17 cellular contexts compared by ENCODE assay signal in the genomic region with DNA sequence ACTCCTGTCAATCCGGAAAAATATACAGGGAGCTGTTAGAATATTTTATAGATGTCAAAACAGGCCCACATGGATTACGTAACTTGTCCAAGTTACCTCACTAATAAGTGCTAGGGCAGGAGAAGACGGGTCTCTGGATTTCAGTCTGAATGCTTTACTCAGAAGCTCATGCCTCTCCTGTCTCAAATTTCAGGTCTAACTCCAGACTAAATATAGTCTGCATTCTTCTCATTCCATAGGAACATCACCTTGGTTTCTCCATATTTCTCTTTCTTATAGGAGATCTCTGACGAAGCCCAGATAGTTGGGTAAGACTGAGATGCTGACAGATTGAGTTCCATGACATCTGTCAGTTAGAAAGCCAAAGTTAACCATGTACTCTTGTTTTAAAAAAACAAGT.
DNase-seq lines count a peak whose midpoint lies in the region; ATAC-seq and TF ChIP-seq lines count a peak whose summit lies in the region.
"Had no signal": no experiment of that assay in that cellular context is flagged by ENCODE, and none has a peak within 500 bp of the region (broad histone marks: within the 10 kb centered on the region; RNA-seq: fewer than 3 reads in every experiment).

No MANE protein-coding gene starts in this region.

- H3K9me3 ChIP-seq in AG04450 (ENCODE audit: control insufficient read depth, insufficient read depth, low read length): no peaks in the 10 kb centered on the region
- no peaks in the 10 kb centered on the region for H3K9me3 ChIP-seq in CD8-positive, alpha-beta T cell (ENCODE audit: low read length)
- H3K9me3 ChIP-seq: uterus had no signal

- intact Hi-C loops in CD8-positive, alpha-beta T cell (cut with DNase I, micrococcal nuclease): loop anchor here in 1 of 2 experiments (5.0 kb wide), 1 partner anchor 126 kb away; no protein-coding TSS in a partner anchor

- ATAC-seq in HG02623 (IDR thresholded peaks at IDR 0.05; ENCODE audit: unreplicated experiment): no peak
- no peak for ATAC-seq in CD8-positive, alpha-beta T cell
- ATAC-seq: Panc1 had no signal

- no peaks in the 10 kb centered on the region for H3K4me1 Mint-ChIP-seq in CD8-positive, alpha-beta T cell (ENCODE audit: low read depth)

- POLR2A ChIA-PET in AG04450 (lab: Yijun Ruan, JAX): no interaction called here
- POLR2A ChIA-PET in CD8-positive, alpha-beta T cell (lab: Charles Lee): interaction anchor here (0.7 kb wide), 1 partner anchor 64 kb away, joined by 3 read pairs; no protein-coding TSS in a partner anchor

- H3K27me3 Mint-ChIP-seq in CD8-positive, alpha-beta T cell (ENCODE audit: low read depth): no peaks in the 10 kb centered on the region

- CTCF ChIA-PET in AG04450 (lab: Charles Lee): interaction anchor here (0.6 kb wide), 1 partner anchor 121 kb away, joined by 4 read pairs; no protein-coding TSS in a partner anchor
- CTCF ChIA-PET in CD8-positive, alpha-beta T cell (lab: Charles Lee): no interaction called here

- H3K27ac ChIP-seq in AG04450 (ENCODE audit: low read depth, low read length) (no peak overlapping the region), brain microvascular endothelial cell (no peak overlapping the region)
- H3K27ac ChIP-seq in CD8-positive, alpha-beta T cell (ENCODE audit: low read depth, low read length): no peak overlapping the region
- H3K27ac ChIP-seq: KMS-11, uterus had no signal

- H3K4me3 Mint-ChIP-seq in CD8-positive, alpha-beta T cell: no peak overlapping the region
- H3K4me3 Mint-ChIP-seq: activated naive CD4-positive, alpha-beta T cell treated with anti-CD3 and anti-CD28 coated beads for 36 hours had no signal

- no peaks in the 10 kb centered on the region for H3K4me1 ChIP-seq in CD8-positive, alpha-beta T cell (ENCODE audit: insufficient read depth, low read length)
- H3K4me1 ChIP-seq: uterus had no signal

- no peaks in the 10 kb centered on the region for H3K9me3 Mint-ChIP-seq in CD8-positive, alpha-beta T cell

- peak; percentile 39 for DNase-seq in AG04450 (ENCODE audit: low read depth, low spot score)
- DNase-seq in HuH-7.5 (ENCODE audit: low spot score): peak; percentile 7
- peak; percentile 49 for DNase-seq in brain microvascular endothelial cell
- peak; percentile 72 for DNase-seq in kidney glomerular epithelial cell (lab: John Stamatoyannopoulos, UW)
- DNase-seq in CD8-positive, alpha-beta T cell: no peak
- DNase-seq in mucosa of gallbladder (ENCODE audit: low spot score): no peak
- no peak for DNase-seq in NCI-H187 treated with DMSO at 0.1 percent for 48 hours (lab: John Stamatoyannopoulos, UW)
- DNase-seq: activated CD8-positive, alpha-beta memory T cell treated with anti-CD3 and anti-CD28 coated beads for 24 hours; activated naive CD4-positive, alpha-beta T cell treated with anti-CD3 and anti-CD28 coated beads for 36 hours; dermis blood vessel endothelial cell; glutamatergic neuron; occipital lobe; T1000; uterus had no signal

- H3K27me3 ChIP-seq in AG04450 (ENCODE audit: control insufficient read depth, insufficient read depth, low read length) (no peaks in the 10 kb centered on the region), brain microvascular endothelial cell (replicated peaks) (no peaks in the 10 kb centered on the region)
- H3K27me3 ChIP-seq in CD8-positive, alpha-beta T cell (ENCODE audit: insufficient read depth, low read length): no peaks in the 10 kb centered on the region
- H3K27me3 ChIP-seq: uterus had no signal

- H3K4me3 ChIP-seq in AG04450 (ENCODE audit: low read depth, low read length) (no peak overlapping the region), brain microvascular endothelial cell (ENCODE audit: low read depth, low read length) (no peak overlapping the region)
- no peak overlapping the region for H3K4me3 ChIP-seq in CD8-positive, alpha-beta T cell (ENCODE audit: low read depth, low read length)
- H3K4me3 ChIP-seq: uterus had no signal

- H3K36me3 Mint-ChIP-seq in CD8-positive, alpha-beta T cell: peaks cover 22% of the 10 kb centered on the region

- TF ChIP-seq CTCF in AG04450 (IDR thresholded peaks at IDR 0.05; ENCODE audit: low read depth, low read length): no peak
- no peak for TF ChIP-seq CTCF in brain microvascular endothelial cell (IDR thresholded peaks at IDR 0.05; ENCODE audit: low read depth, low read length, missing control alignments)
- no peak for TF ChIP-seq CTCF in CD8-positive, alpha-beta T cell (IDR thresholded peaks at IDR 0.05)

- no peaks in the 10 kb centered on the region for H3K36me3 ChIP-seq in brain microvascular endothelial cell (replicated peaks)
- H3K36me3 ChIP-seq in CD8-positive, alpha-beta T cell (ENCODE audit: insufficient read depth, low read length): no peaks in the 10 kb centered on the region
- H3K36me3 ChIP-seq: uterus had no signal

- in situ Hi-C loops in brain microvascular endothelial cell (cut with HindIII; ENCODE audit: low pct_ligation_motif_present, low sequenced_read_pairs): no loop called here

- H3K27ac Mint-ChIP-seq in CD8-positive, alpha-beta T cell: no peak overlapping the region
- H3K27ac Mint-ChIP-seq: activated naive CD4-positive, alpha-beta T cell treated with anti-CD3 and anti-CD28 coated beads for 36 hours had no signal

Comparison
In these comparisons a context has a peak if more than half of its experiments do, and no peak if none do; other contexts are left out.
1. DNase-seq: peak in AG04450 (single experiment), HuH-7.5 (single experiment), brain microvascular endothelial cell (single experiment) and kidney glomerular epithelial cell (single experiment); none in CD8-positive, alpha-beta T cell (0 of 7), mucosa of gallbladder (single experiment) and NCI-H187 treated with DMSO at 0.1 percent for 48 hours (single experiment).